In genomic region chr5:6408260-6408596, GRCh38 we compare ENCODE assay signal across 27 cellular contexts. TPM values are rescaled to one million over a fixed set of nuclear protein-coding genes. Genes with fewer than 3 reads are reported as not detected.
"Had no signal": no experiment of that assay in that cellular context is flagged by ENCODE, and none has a peak within 500 bp of the region (broad histone marks: within the 10 kb centered on the region; RNA-seq: fewer than 3 reads in every experiment).

No MANE protein-coding gene starts in this region.

- H3K4me1 ChIP-seq: colonic mucosa, esophagus squamous epithelium, prostate gland, right atrium auricular region, transverse colon, vagina had no signal

- H3K4me1 Mint-ChIP-seq: memory B cell had no signal

- H3K4me2 ChIP-seq: neural progenitor cell, smooth muscle cell had no signal

- H3K36me3 ChIP-seq: colonic mucosa, esophagus squamous epithelium, neural progenitor cell, prostate gland, right atrium auricular region, suprapubic skin, transverse colon, vagina had no signal

- H3K4me3 Mint-ChIP-seq: memory B cell; natural killer cell treated with Interleukin-12 subunit alpha and Interleukin-12 subunit beta and Interleukin-15 and Interleukin-18, amount 100 ng/mL, for 72 hours; neural progenitor cell had no signal

- H3K4me3 ChIP-seq: colonic mucosa, esophagus squamous epithelium, lung, neural progenitor cell, prostate gland, right atrium auricular region, smooth muscle cell, suprapubic skin, transverse colon, vagina had no signal

- H3K27me3 ChIP-seq: colonic mucosa, neural progenitor cell, right atrium auricular region, suprapubic skin, transverse colon, vagina had no signal

- H3K9me3 ChIP-seq: colonic mucosa, esophagus squamous epithelium, prostate gland, right atrium auricular region, suprapubic skin, transverse colon, vagina had no signal

- H3K36me3 Mint-ChIP-seq: natural killer cell treated with Interleukin-12 subunit alpha and Interleukin-12 subunit beta and Interleukin-15 and Interleukin-18, amount 100 ng/mL, for 72 hours; neural progenitor cell had no signal

- DNase-seq: colonic mucosa; dermis blood vessel endothelial cell; effector memory CD4-positive, alpha-beta T cell; esophagus squamous epithelium; kidney; stimulated activated CD4-positive, alpha-beta T cell treated with anti-CD3 and anti-CD28 coated beads, Interleukin-12 subunit alpha, Interleukin-12 subunit beta, amount 100 ng/mL, for 4 hours; stimulated activated CD4-positive, alpha-beta T cell treated with anti-CD3 and anti-CD28 coated beads, Interleukin-1b, Interleukin-23, amount 100 ng/mL, for 48 hours; stimulated activated CD4-positive, alpha-beta T cell treated with anti-CD3 and anti-CD28 coated beads, Interleukin-4, amount 100 ng/mL, for 1 hour; stimulated activated CD8-positive, alpha-beta memory T cell treated with anti-CD3 and anti-CD28 coated beads, Interleukin-4, amount 100 ng/mL, for 48 hours; stimulated activated naive CD4-positive, alpha-beta T cell; stimulated activated naive CD8-positive, alpha-beta T cell treated with anti-CD3 and anti-CD28 coated beads, Interleukin-15, amount 100 ng/mL, for 72 hours; transverse colon had no signal

- H3K9me3 Mint-ChIP-seq: natural killer cell treated with Interleukin-12 subunit alpha and Interleukin-12 subunit beta and Interleukin-15 and Interleukin-18, amount 100 ng/mL, for 72 hours; neural progenitor cell; stimulated activated naive CD8-positive, alpha-beta T cell treated with anti-CD3 and anti-CD28 coated beads, Interleukin-15, amount 100 ng/mL, for 72 hours had no signal

- H2AFZ ChIP-seq: neural progenitor cell had no signal

- H3K9ac ChIP-seq: neural progenitor cell had no signal

- H3K27ac Mint-ChIP-seq: memory B cell; natural killer cell treated with Interleukin-12 subunit alpha and Interleukin-12 subunit beta and Interleukin-15 and Interleukin-18, amount 100 ng/mL, for 72 hours; neural progenitor cell; stimulated activated naive CD8-positive, alpha-beta T cell treated with anti-CD3 and anti-CD28 coated beads, Interleukin-15, amount 100 ng/mL, for 72 hours had no signal

- ATAC-seq: left lobe of liver; sciatic nerve; stimulated activated naive CD8-positive, alpha-beta T cell treated with anti-CD3 and anti-CD28 coated beads, Interleukin-15, amount 100 ng/mL, for 72 hours had no signal

- H3K27ac ChIP-seq: colonic mucosa, esophagus squamous epithelium, neural progenitor cell, prostate gland, right atrium auricular region, suprapubic skin, transverse colon, vagina had no signal

- FAIRE-seq: endometrium, frontal cortex, kidney had no signal

RNA-seq across cellular contexts. Expression of gene UBE2QL1, which starts 40.4 kb away (rescaled TPM):
- total RNA-seq: mononuclear cell; natural killer cell treated with Interleukin-12 subunit alpha and Interleukin-12 subunit beta and Interleukin-15 and Interleukin-18, amount 100 ng/mL, for 72 hours; osteocyte had no signal
